ENCODE assay signal across 22 cellular contexts in genomic region chr2:82278409-82278808, GRCh38.
DNase-seq lines count a peak whose midpoint lies in the region; TF ChIP-seq lines count a peak whose summit lies in the region.
"Had no signal": no experiment of that assay in that cellular context is flagged by ENCODE, and none has a peak within 500 bp of the region (broad histone marks: within the 10 kb centered on the region; RNA-seq: fewer than 3 reads in every experiment).

No MANE protein-coding gene starts in this region.

- DNase-seq in MV-4-11 (lab: John Stamatoyannopoulos, UW) = peak; percentile 24
- peak; percentile 3 for DNase-seq in OCI-M1 (lab: John Stamatoyannopoulos, UW)
- no peak for DNase-seq in colonic mucosa
- DNase-seq in SKM-1 treated with dmso at 0.1 percent for 144 hours (lab: John Stamatoyannopoulos, UW; ENCODE audit: unreplicated experiment) = no peak
- DNase-seq in NCI-H2107 treated with DMSO at 0.1 percent for 48 hours (lab: John Stamatoyannopoulos, UW; ENCODE audit: unreplicated experiment) = no peak
- DNase-seq: 8988T; ACHN; BE2C; C1 segment of cervical spinal cord; CD4-positive, alpha-beta memory T cell; CD4-positive, CD25-positive, alpha-beta regulatory T cell; CD8-positive, alpha-beta memory T cell; COR-L47; DMS 273 treated with DMSO at 0.1 percent for 48 hours; DMS153; DMS53; DMS79; DND-41; EL; GDM1 had no signal

- H3K4me1 ChIP-seq in colonic mucosa = no peaks in the 10 kb centered on the region
- H3K4me1 ChIP-seq: BE2C, BLaER1 had no signal

- no peak overlapping the region for H3K27ac ChIP-seq in colonic mucosa
- H3K27ac ChIP-seq: BLaER1 had no signal

- H3K27me3 ChIP-seq in colonic mucosa = no peaks in the 10 kb centered on the region
- H3K27me3 ChIP-seq: BE2C, BLaER1 had no signal

- no peak for TF ChIP-seq CTCF in colonic mucosa (IDR thresholded peaks at IDR 0.05)

- intact Hi-C loops in colonic mucosa (cut with DNase I) = loop anchor here (5.0 kb wide), 1 partner anchor 244 kb away; no protein-coding TSS in a partner anchor

- H3K9ac ChIP-seq in colonic mucosa (ENCODE audit: low read depth in 2 of 2, low read length in 2 of 2) = no peak overlapping the region
- H3K9ac ChIP-seq: BLaER1 had no signal

- H3K36me3 ChIP-seq in colonic mucosa = no peaks in the 10 kb centered on the region
- H3K36me3 ChIP-seq: BE2C, BLaER1 had no signal

- H3K9me3 ChIP-seq in colonic mucosa = no peaks in the 10 kb centered on the region
- H3K9me3 ChIP-seq: BE2C, BLaER1 had no signal

- H3K4me3 ChIP-seq in colonic mucosa = no peak overlapping the region
- H3K4me3 ChIP-seq: BLaER1, GM12878 had no signal

Comparison
In these comparisons a context has a peak if more than half of its experiments do, and no peak if none do; other contexts are left out.
1. DNase-seq: peak in MV-4-11 (single experiment) and OCI-M1 (single experiment); none in colonic mucosa (single experiment), SKM-1 treated with dmso at 0.1 percent for 144 hours (single experiment) and NCI-H2107 treated with DMSO at 0.1 percent for 48 hours (single experiment).